In genomic region chr13:98468352-98468751, GRCh38 we compare ENCODE assay signal across 14 cellular contexts.
DNase-seq lines count a peak whose midpoint lies in the region; ATAC-seq and TF ChIP-seq lines count a peak whose summit lies in the region.
"Had no signal": no experiment of that assay in that cellular context is flagged by ENCODE, and none has a peak within 500 bp of the region (broad histone marks: within the 10 kb centered on the region; RNA-seq: fewer than 3 reads in every experiment).

No MANE protein-coding gene starts in this region.

- no peak for ATAC-seq in CD8-positive, alpha-beta T cell
- ATAC-seq in stimulated activated naive CD8-positive, alpha-beta T cell treated with anti-CD3 and anti-CD28 coated beads, Interleukin-15, amount 100 ng/mL, for 72 hours: no peak
- ATAC-seq: K562 had no signal

- no peaks in the 10 kb centered on the region for H3K27me3 Mint-ChIP-seq in CD8-positive, alpha-beta T cell (ENCODE audit: low read depth)
- H3K27me3 Mint-ChIP-seq in T-helper 2 cell treated with Interferon-gamma antibody and Interleukin-4, amounts not matched to agents 5 μg/mL and 100 μg/mL, for 36 hours (ENCODE audit: low read depth): no peaks in the 10 kb centered on the region
- H3K27me3 Mint-ChIP-seq in stimulated activated naive CD8-positive, alpha-beta T cell treated with anti-CD3 and anti-CD28 coated beads, Interleukin-15, amount 100 ng/mL, for 72 hours: no peaks in the 10 kb centered on the region
- H3K27me3 Mint-ChIP-seq: activated naive CD8-positive, alpha-beta T cell treated with anti-CD3 and anti-CD28 coated beads, Interleukin-2, amount 10 ng/mL, durations not matched to agents 7 days and 5 days had no signal

- POLR2A ChIA-PET in CD8-positive, alpha-beta T cell (lab: Charles Lee): no interaction called here

- H3K36me3 ChIP-seq in CD8-positive, alpha-beta T cell (ENCODE audit: insufficient read depth, low read length): peaks cover 24% of the 10 kb centered on the region
- H3K36me3 ChIP-seq in thyroid gland (peaks cover 3 to 8% of the 10 kb centered on the region in 2 donors), transverse colon (peaks cover 0 to 27% (median 3%) of the 10 kb centered on the region in 4 donors)

- TF ChIP-seq CTCF in CD8-positive, alpha-beta T cell (IDR thresholded peaks at IDR 0.05): no peak
- TF ChIP-seq CTCF in thyroid gland (IDR thresholded peaks at IDR 0.05): no peak
- no peak for TF ChIP-seq CTCF in transverse colon (IDR thresholded peaks at IDR 0.05)

- H3K36me3 Mint-ChIP-seq in CD8-positive, alpha-beta T cell: peaks cover 79% of the 10 kb centered on the region
- H3K36me3 Mint-ChIP-seq in T-helper 2 cell treated with Interferon-gamma antibody and Interleukin-4, amounts not matched to agents 5 μg/mL and 100 μg/mL, for 36 hours (ENCODE audit: low read depth): peaks cover 56% of the 10 kb centered on the region

- no peak overlapping the region for H3K4me3 ChIP-seq in CD8-positive, alpha-beta T cell (ENCODE audit: low read depth, low read length)
- no peak overlapping the region for H3K4me3 ChIP-seq in thyroid gland (replicated peaks in 1 of 3)
- no peak overlapping the region for H3K4me3 ChIP-seq in transverse colon
- H3K4me3 ChIP-seq: coronary artery, K562, tibial artery had no signal

- no peak for TF ChIP-seq EP300 in transverse colon (IDR thresholded peaks at IDR 0.05; ENCODE audit: low read depth)

- H3K9me3 Mint-ChIP-seq in CD8-positive, alpha-beta T cell: no peaks in the 10 kb centered on the region
- H3K9me3 Mint-ChIP-seq in T-helper 2 cell treated with Interferon-gamma antibody and Interleukin-4, amounts not matched to agents 5 μg/mL and 100 μg/mL, for 36 hours: no peaks in the 10 kb centered on the region
- H3K9me3 Mint-ChIP-seq in stimulated activated naive CD8-positive, alpha-beta T cell treated with anti-CD3 and anti-CD28 coated beads, Interleukin-15, amount 100 ng/mL, for 72 hours: no peaks in the 10 kb centered on the region

- peak overlapping the region; percentile 27 for H3K27ac Mint-ChIP-seq in CD8-positive, alpha-beta T cell
- peak overlapping the region; percentile 39 for H3K27ac Mint-ChIP-seq in T-helper 2 cell treated with Interferon-gamma antibody and Interleukin-4, amounts not matched to agents 5 μg/mL and 100 μg/mL, for 36 hours
- H3K27ac Mint-ChIP-seq in stimulated activated naive CD8-positive, alpha-beta T cell treated with anti-CD3 and anti-CD28 coated beads, Interleukin-15, amount 100 ng/mL, for 72 hours: no peak overlapping the region

- no peaks in the 10 kb centered on the region for H3K9me3 ChIP-seq in CD8-positive, alpha-beta T cell (ENCODE audit: low read length)
- H3K9me3 ChIP-seq in thyroid gland (no peaks in the 10 kb centered on the region), transverse colon (no peaks in the 10 kb centered on the region)
- H3K9me3 ChIP-seq: tibial artery had no signal

- H3K4me1 Mint-ChIP-seq in CD8-positive, alpha-beta T cell (ENCODE audit: low read depth): peaks cover 24% of the 10 kb centered on the region
- H3K4me1 Mint-ChIP-seq in T-helper 2 cell treated with Interferon-gamma antibody and Interleukin-4, amounts not matched to agents 5 μg/mL and 100 μg/mL, for 36 hours (ENCODE audit: low read depth): peaks cover 9% of the 10 kb centered on the region
- peaks cover 31% of the 10 kb centered on the region for H3K4me1 Mint-ChIP-seq in stimulated activated naive CD8-positive, alpha-beta T cell treated with anti-CD3 and anti-CD28 coated beads, Interleukin-15, amount 100 ng/mL, for 72 hours

- H3K4me1 ChIP-seq in CD8-positive, alpha-beta T cell (ENCODE audit: insufficient read depth, low read length): no peaks in the 10 kb centered on the region
- peaks cover 6 to 7% of the 10 kb centered on the region in 2 donors for H3K4me1 ChIP-seq in thyroid gland
- peaks cover 0 to 10% (median 4%) of the 10 kb centered on the region in 4 donors for H3K4me1 ChIP-seq in transverse colon

- intact Hi-C loops in CD8-positive, alpha-beta T cell (cut with DNase I, micrococcal nuclease): no loop called here
- intact Hi-C loops in thyroid gland (cut with DNase I): no loop called here
- intact Hi-C loops in transverse colon (cut with DNase I; ENCODE audit: low total_unique reads): no loop called here

- no peak for TF ChIP-seq POLR2A in thyroid gland (IDR thresholded peaks at IDR 0.05)
- no peak for TF ChIP-seq POLR2A in transverse colon (IDR thresholded peaks at IDR 0.05)

- WGBS in thyroid gland, 2 donors: 80 to 87% methylated on average over 3 of the region's 3 CpGs
- WGBS in transverse colon (ENCODE audit: low coverage in 1 of 2), 2 donors: 66 to 72% methylated on average over 2 to 3 of the region's 3 CpGs

- CTCF ChIA-PET in CD8-positive, alpha-beta T cell (lab: Charles Lee): interaction anchor here (0.9 to 3.6 kb wide), 3 partner anchors 12 to 185 kb away, joined by 3 to 10 read pairs (median 3); no protein-coding TSS in a partner anchor

- H3K4me3 Mint-ChIP-seq in CD8-positive, alpha-beta T cell: no peak overlapping the region
- no peak overlapping the region for H3K4me3 Mint-ChIP-seq in T-helper 2 cell treated with Interferon-gamma antibody and Interleukin-4, amounts not matched to agents 5 μg/mL and 100 μg/mL, for 36 hours
- H3K4me3 Mint-ChIP-seq in stimulated activated naive CD8-positive, alpha-beta T cell treated with anti-CD3 and anti-CD28 coated beads, Interleukin-15, amount 100 ng/mL, for 72 hours: no peak overlapping the region
- H3K4me3 Mint-ChIP-seq: activated naive CD8-positive, alpha-beta T cell treated with anti-CD3 and anti-CD28 coated beads, Interleukin-2, amount 10 ng/mL, durations not matched to agents 7 days and 5 days had no signal

- H3K27ac ChIP-seq in CD8-positive, alpha-beta T cell (ENCODE audit: low read depth, low read length): no peak overlapping the region
- H3K27ac ChIP-seq in thyroid gland: no peak overlapping the region
- H3K27ac ChIP-seq in transverse colon: peak overlapping the region in 2 of 4 donors; percentile 33 to 65

- in situ Hi-C loops in transverse colon (cut with MboI; ENCODE audit: low pct_ligation_motif_present in 1 of 4, low pct_unique_long_range_greater_than_20kb in 1 of 4, low sequenced_read_pairs in 3 of 4): loop anchor here in 1 of 4 donors (25.0 kb wide), 1 partner anchor 369 kb away; no protein-coding TSS in a partner anchor

- no peaks in the 10 kb centered on the region for H3K27me3 ChIP-seq in CD8-positive, alpha-beta T cell (ENCODE audit: insufficient read depth, low read length)
- no peaks in the 10 kb centered on the region for H3K27me3 ChIP-seq in thyroid gland
- H3K27me3 ChIP-seq in transverse colon: no peaks in the 10 kb centered on the region
- H3K27me3 ChIP-seq: tibial artery had no signal

- DNase-seq in NCI-H1092 treated with DMSO at 0.1 percent for 48 hours (lab: John Stamatoyannopoulos, UW) (peak; percentile 13), NCI-H1092 (lab: John Stamatoyannopoulos, UW) (no peak), left kidney (ENCODE audit: low read depth, low spot score) (peak; percentile 88), thyroid gland (no peak), transverse colon (no peak)
- no peak for DNase-seq in CD8-positive, alpha-beta T cell
- no peak for DNase-seq in T-helper 2 cell treated with Interferon-gamma antibody and Interleukin-4, amounts not matched to agents 5 μg/mL and 100 μg/mL, for 36 hours (ENCODE audit: low spot score)
- DNase-seq in stimulated activated naive CD8-positive, alpha-beta T cell treated with anti-CD3 and anti-CD28 coated beads, Interleukin-15, amount 100 ng/mL, for 72 hours: no peak
- DNase-seq: activated naive CD8-positive, alpha-beta T cell treated with anti-CD3 and anti-CD28 coated beads, Interleukin-2, amount 10 ng/mL, durations not matched to agents 7 days and 5 days; NCI-H1930; nucleus accumbens had no signal

Comparison
In these comparisons a context has a peak if more than half of its experiments do, and no peak if none do; other contexts are left out.
1. DNase-seq: peak in NCI-H1092 treated with DMSO at 0.1 percent for 48 hours (single experiment) and left kidney (single experiment); none in NCI-H1092 (single experiment), CD8-positive, alpha-beta T cell (0 of 7), T-helper 2 cell treated with Interferon-gamma antibody and Interleukin-4, amounts not matched to agents 5 μg/mL and 100 μg/mL, for 36 hours (single experiment), thyroid gland (0 of 2), transverse colon (single experiment) and stimulated activated naive CD8-positive, alpha-beta T cell treated with anti-CD3 and anti-CD28 coated beads, Interleukin-15, amount 100 ng/mL, for 72 hours (0 of 2).
2. H3K27ac Mint-ChIP-seq: peak in CD8-positive, alpha-beta T cell (single experiment) and T-helper 2 cell treated with Interferon-gamma antibody and Interleukin-4, amounts not matched to agents 5 μg/mL and 100 μg/mL, for 36 hours (single experiment); none in stimulated activated naive CD8-positive, alpha-beta T cell treated with anti-CD3 and anti-CD28 coated beads, Interleukin-15, amount 100 ng/mL, for 72 hours (0 of 2).